Comparison of ENCODE assay signal across 8 cellular contexts in genomic region chr16:30698139-30698815, GRCh38. TPM values are rescaled to one million over a fixed set of nuclear protein-coding genes. Genes with fewer than 3 reads are reported as not detected.
DNase-seq lines count a peak whose midpoint lies in the region; ATAC-seq and TF ChIP-seq lines count a peak whose summit lies in the region.

No MANE protein-coding gene starts in this region.

- H3K4me3 Mint-ChIP-seq in neural crest cell = peak overlapping the region; percentile 97
- peak overlapping the region; percentile 84 to 98 for H3K4me3 Mint-ChIP-seq in stimulated activated naive CD8-positive, alpha-beta T cell treated with anti-CD3 and anti-CD28 coated beads, Interleukin-15, amount 100 ng/mL, for 72 hours

- H3K36me3 Mint-ChIP-seq in neural crest cell (ENCODE audit: low read depth) = peaks cover 11% of the 10 kb centered on the region

- H3K79me2 ChIP-seq in MM.1S (ENCODE audit: low read length) = peaks cover 43% of the 10 kb centered on the region

- H3K27ac ChIP-seq in MM.1S (ENCODE audit: low read length) = peak overlapping the region; percentile 99

- H3K4me3 ChIP-seq in MM.1S (ENCODE audit: low read length) (peak overlapping the region; percentile 97), fibroblast of villous mesenchyme (ENCODE audit: low read depth, low read length) (peak overlapping the region; percentile 95)

- H3K4me2 ChIP-seq in MM.1S (ENCODE audit: low read depth, low read length) = peak overlapping the region; percentile 92; the same call in 1 of the 2 replicates

- DNase-seq in GDM1 (lab: John Stamatoyannopoulos, UW) (peak; percentile 86), HCEC 1CT (peak; percentile 86), MM.1S (peak; percentile 90), SHP77 (lab: John Stamatoyannopoulos, UW) (peak; percentile 87 to 98), activated gamma-delta T cell (lab: John Stamatoyannopoulos, UW) (peak; percentile 97), fibroblast of villous mesenchyme (ENCODE audit: low read depth) (peak; percentile 98), neural crest cell (ENCODE audit: low read depth, low spot score) (peak; percentile 98)
- peak; percentile 99 for DNase-seq in stimulated activated naive CD8-positive, alpha-beta T cell treated with anti-CD3 and anti-CD28 coated beads, Interleukin-15, amount 100 ng/mL, for 72 hours

- no peaks in the 10 kb centered on the region for H3K9me2 ChIP-seq in MM.1S (replicated peaks; ENCODE audit: insufficient read depth, low read length)

- H3K36me3 ChIP-seq in MM.1S (replicated peaks; ENCODE audit: insufficient read depth, low read length) = peaks cover 14% of the 10 kb centered on the region

- H3K27me3 ChIP-seq in MM.1S (replicated peaks; ENCODE audit: insufficient read depth, low read length) = no peaks in the 10 kb centered on the region

- peak; percentile 80 for ATAC-seq in stimulated activated naive CD8-positive, alpha-beta T cell treated with anti-CD3 and anti-CD28 coated beads, Interleukin-15, amount 100 ng/mL, for 72 hours

- TF ChIP-seq CTCF in MM.1S (IDR thresholded peaks at IDR 0.05; ENCODE audit: low read length) = no peak
- no peak for TF ChIP-seq CTCF in fibroblast of villous mesenchyme (IDR thresholded peaks at IDR 0.05; ENCODE audit: insufficient read depth, low read depth, low read length)
- TF ChIP-seq CTCF in neural crest cell (conservative IDR thresholded peaks at IDR 0.05) = no peak

- peaks cover 10% of the 10 kb centered on the region for H4K20me1 ChIP-seq in MM.1S (ENCODE audit: insufficient read depth, low read length)

- peak overlapping the region; percentile 100 for H3K27ac Mint-ChIP-seq in neural crest cell (ENCODE audit: unreplicated experiment)
- H3K27ac Mint-ChIP-seq in stimulated activated naive CD8-positive, alpha-beta T cell treated with anti-CD3 and anti-CD28 coated beads, Interleukin-15, amount 100 ng/mL, for 72 hours = peak overlapping the region; percentile 100

- no peaks in the 10 kb centered on the region for H3K9me3 ChIP-seq in MM.1S (replicated peaks; ENCODE audit: insufficient read depth, low read length)

- peak overlapping the region; percentile 70 for H2AFZ ChIP-seq in MM.1S (ENCODE audit: low read length)

- no peaks in the 10 kb centered on the region for H3K9me3 Mint-ChIP-seq in neural crest cell
- H3K9me3 Mint-ChIP-seq in stimulated activated naive CD8-positive, alpha-beta T cell treated with anti-CD3 and anti-CD28 coated beads, Interleukin-15, amount 100 ng/mL, for 72 hours = no peaks in the 10 kb centered on the region

- H3F3A ChIP-seq in MM.1S (ENCODE audit: insufficient read depth, low read length) = peaks cover 11% of the 10 kb centered on the region; the same call in 1 of the 2 replicates

- peaks cover 19% of the 10 kb centered on the region for H3K4me1 ChIP-seq in MM.1S (ENCODE audit: low read length)

- peaks cover 5% of the 10 kb centered on the region for H3K27me3 Mint-ChIP-seq in neural crest cell (ENCODE audit: low read depth)
- no peaks in the 10 kb centered on the region for H3K27me3 Mint-ChIP-seq in stimulated activated naive CD8-positive, alpha-beta T cell treated with anti-CD3 and anti-CD28 coated beads, Interleukin-15, amount 100 ng/mL, for 72 hours

- H3K4me1 Mint-ChIP-seq in neural crest cell = peaks cover 38% of the 10 kb centered on the region
- peaks cover 53% of the 10 kb centered on the region for H3K4me1 Mint-ChIP-seq in stimulated activated naive CD8-positive, alpha-beta T cell treated with anti-CD3 and anti-CD28 coated beads, Interleukin-15, amount 100 ng/mL, for 72 hours

- H3K9ac ChIP-seq in MM.1S (ENCODE audit: low read length) = peak overlapping the region; percentile 100

RNA-seq across cellular contexts. Expression of gene SRCAP, which starts 0.7 kb away (rescaled TPM):
- total RNA-seq in fibroblast of villous mesenchyme (15.1 and 16.8 TPM in 2 replicates), neural crest cell (94.5 and 100.0 TPM in 2 replicates)

RNA-seq across cellular contexts. Expression of gene FBRS, which starts 40.0 kb away (rescaled TPM):
- total RNA-seq in fibroblast of villous mesenchyme (30.2 and 30.3 TPM in 2 replicates), neural crest cell (63.6 and 67.1 TPM in 2 replicates)

RNA-seq across cellular contexts. Expression of gene PRR14, which starts 47.5 kb away (rescaled TPM):
- 5.2 and 5.6 TPM in 2 replicates for total RNA-seq in fibroblast of villous mesenchyme
- total RNA-seq in neural crest cell = 62.8 and 67.0 TPM in 2 replicates

RNA-seq across cellular contexts. Expression of gene PHKG2, which starts 49.9 kb away (rescaled TPM):
- total RNA-seq in fibroblast of villous mesenchyme = 22.2 and 26.3 TPM in 2 replicates
- total RNA-seq in neural crest cell = 39.2 and 40.8 TPM in 2 replicates

Comparison
In these comparisons a context has a peak if more than half of its experiments do, and no peak if none do; other contexts are left out.
1. Peak in every context shown above with its lines: DNase-seq, ATAC-seq, H3K4me3 ChIP-seq and H3K27ac ChIP-seq.